8 cellular contexts compared by ENCODE assay signal in the genomic region with DNA sequence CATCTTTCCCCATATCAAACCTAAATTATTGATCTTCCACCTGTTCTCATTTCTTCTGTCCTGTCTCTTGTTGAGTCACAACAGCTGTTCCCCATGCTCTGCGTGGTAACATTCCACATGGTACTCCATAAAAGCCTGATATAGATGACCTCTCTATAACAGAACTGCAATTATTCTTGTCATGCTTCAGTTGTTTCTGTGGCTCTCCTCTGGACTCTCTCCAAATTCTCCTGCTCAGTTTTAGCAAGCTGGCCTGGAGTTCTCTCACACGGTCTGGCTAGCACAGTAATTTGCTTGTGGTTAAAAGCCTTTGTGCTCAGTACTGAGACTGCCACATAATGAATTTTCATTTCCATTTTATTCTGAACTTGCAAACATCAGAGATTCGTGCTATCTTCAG. TPM values are rescaled to one million over a fixed set of nuclear protein-coding genes. Genes with fewer than 3 reads are reported as not detected.
DNase-seq lines count a peak whose midpoint lies in the region; ATAC-seq and FAIRE-seq lines count a peak whose summit lies in the region.

No MANE protein-coding gene starts in this region.

- FAIRE-seq in RCC 7860 (lab: Jason Lieb, UNC), result peak; percentile 98

- peaks cover 2% of the 10 kb centered on the region for H3K36me3 Mint-ChIP-seq in T-helper 2 cell treated with Interferon-gamma antibody and Interleukin-4, amounts not matched to agents 5 μg/mL and 100 μg/mL, for 36 hours (ENCODE audit: low read depth)

- H3K9me3 ChIP-seq in BLaER1 treated with 17β-estradiol and CSF1 and Interleukin-3, amounts not matched to agents 10 nM and 100 nM (replicated peaks in 1 of 11), result 0 out of 22 replicates have a peak, but pooled peaks cover 0 to under 1% (median 0%) of the 10 kb centered on the region in 11 experiments

- DNase-seq in RCC 7860 (ENCODE audit: low spot score) (peak; percentile 96), hepatic stellate cell (ENCODE audit: low spot score) (peak; percentile 40), UCSD-AML1 (lab: John Stamatoyannopoulos, UW; ENCODE audit: unreplicated experiment) (no peak)
- no peak for DNase-seq in T-helper 2 cell treated with Interferon-gamma antibody and Interleukin-4, amounts not matched to agents 5 μg/mL and 100 μg/mL, for 36 hours (ENCODE audit: low spot score)

- H3K27me3 Mint-ChIP-seq in T-helper 2 cell treated with Interferon-gamma antibody and Interleukin-4, amounts not matched to agents 5 μg/mL and 100 μg/mL, for 36 hours (ENCODE audit: low read depth), result no peaks in the 10 kb centered on the region

- ATAC-seq in HG02763 (IDR thresholded peaks at IDR 0.05; ENCODE audit: unreplicated experiment) (peak; percentile 60), GM18873 (IDR thresholded peaks at IDR 0.05; ENCODE audit: low FRiP score, unreplicated experiment) (no peak), esophagus mucosa (no peak)

- H3K9ac ChIP-seq in BLaER1 treated with 17β-estradiol and CSF1 and Interleukin-3, amounts not matched to agents 10 nM and 100 nM, result no peak overlapping the region

- H4K20me1 ChIP-seq in BLaER1 treated with 17β-estradiol and CSF1 and Interleukin-3, amounts not matched to agents 10 nM and 100 nM, result no peaks in the 10 kb centered on the region

- H3K27ac ChIP-seq in BLaER1 treated with 17β-estradiol and CSF1 and Interleukin-3, amounts not matched to agents 10 nM and 100 nM, result no peak overlapping the region

- no peak overlapping the region for H3K4me3 ChIP-seq in BLaER1 treated with 17β-estradiol and CSF1 and Interleukin-3, amounts not matched to agents 10 nM and 100 nM

- H3K27me3 ChIP-seq in BLaER1 treated with 17β-estradiol and CSF1 and Interleukin-3, amounts not matched to agents 10 nM and 100 nM, result no peaks in the 10 kb centered on the region

- H3K4me3 Mint-ChIP-seq in T-helper 2 cell treated with Interferon-gamma antibody and Interleukin-4, amounts not matched to agents 5 μg/mL and 100 μg/mL, for 36 hours, result no peak overlapping the region

- peaks cover 1% of the 10 kb centered on the region for H3K4me1 Mint-ChIP-seq in T-helper 2 cell treated with Interferon-gamma antibody and Interleukin-4, amounts not matched to agents 5 μg/mL and 100 μg/mL, for 36 hours (ENCODE audit: low read depth)

- peak overlapping the region in 8 of 11 experiments; percentile 10 to 55 (median 18); a peak in 11 of 22 replicates for H3K4me2 ChIP-seq in BLaER1 treated with 17β-estradiol and CSF1 and Interleukin-3, amounts not matched to agents 10 nM and 100 nM

- no peaks in the 10 kb centered on the region for H3K9me3 Mint-ChIP-seq in T-helper 2 cell treated with Interferon-gamma antibody and Interleukin-4, amounts not matched to agents 5 μg/mL and 100 μg/mL, for 36 hours

- peaks cover 4 to 37% (median 14%) of the 10 kb centered on the region in 11 experiments; a peak in 16 of 22 replicates for H3K36me3 ChIP-seq in BLaER1 treated with 17β-estradiol and CSF1 and Interleukin-3, amounts not matched to agents 10 nM and 100 nM

- no peak overlapping the region for H3K27ac Mint-ChIP-seq in T-helper 2 cell treated with Interferon-gamma antibody and Interleukin-4, amounts not matched to agents 5 μg/mL and 100 μg/mL, for 36 hours

- H3K4me1 ChIP-seq in BLaER1 treated with 17β-estradiol and CSF1 and Interleukin-3, amounts not matched to agents 10 nM and 100 nM, result peaks cover 19 to 29% (median 26%) of the 10 kb centered on the region in 10 experiments; a peak in 19 of 20 replicates

RNA-seq across cellular contexts. Expression of a gene that starts 10.6 kb away (rescaled TPM):
- total RNA-seq in esophagus mucosa, result not detected

RNA-seq across cellular contexts. Expression of a gene that starts 55.7 kb away (rescaled TPM):
- total RNA-seq in esophagus mucosa, result 9.4 TPM

RNA-seq across cellular contexts. Expression of a gene that starts 55.9 kb away (rescaled TPM):
- 2.9 TPM for total RNA-seq in esophagus mucosa

Comparison
In these comparisons a context has a peak if more than half of its experiments do, and no peak if none do; other contexts are left out.
1. DNase-seq: peak in RCC 7860 (single experiment) and hepatic stellate cell (single experiment); none in UCSD-AML1 (single experiment) and T-helper 2 cell treated with Interferon-gamma antibody and Interleukin-4, amounts not matched to agents 5 μg/mL and 100 μg/mL, for 36 hours (single experiment).